In the genomic region with DNA sequence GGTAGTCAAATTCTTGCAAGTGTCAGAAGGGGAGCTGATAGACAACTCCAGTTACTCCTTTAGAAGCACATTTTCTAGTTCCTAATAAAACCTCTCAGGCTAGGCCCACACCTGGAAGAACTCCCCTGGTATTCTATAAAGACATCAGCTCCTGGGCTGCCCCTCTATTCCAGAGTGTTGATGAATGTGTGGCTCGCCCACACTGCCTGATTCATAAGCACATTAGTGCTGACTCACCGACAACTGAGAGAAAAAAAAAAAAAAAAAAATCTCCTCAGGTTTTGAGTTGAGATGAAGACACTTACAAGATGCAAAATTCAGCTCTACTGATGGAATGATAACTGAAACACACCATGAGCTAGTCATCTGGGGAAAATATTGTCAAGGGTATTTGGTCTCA, we compare ENCODE assay signal across 19 cellular contexts.
DNase-seq lines count a peak whose midpoint lies in the region; ATAC-seq and TF ChIP-seq lines count a peak whose summit lies in the region.
"Had no signal": no experiment of that assay in that cellular context is flagged by ENCODE, and none has a peak within 500 bp of the region (broad histone marks: within the 10 kb centered on the region; RNA-seq: fewer than 3 reads in every experiment).

No MANE protein-coding gene starts in this region.

- no peak for TF ChIP-seq POLR2A in Peyer's patch (IDR thresholded peaks at IDR 0.05)

- no peaks in the 10 kb centered on the region for H3K36me3 ChIP-seq in Peyer's patch
- H3K36me3 ChIP-seq: ascending aorta, esophagus muscularis mucosa, heart left ventricle, right lobe of liver had no signal

- no peaks in the 10 kb centered on the region for H3K9me3 ChIP-seq in Peyer's patch
- H3K9me3 ChIP-seq: ascending aorta, esophagus muscularis mucosa, heart left ventricle, right lobe of liver had no signal

- in situ Hi-C loops in astrocyte of the spinal cord (cut with HindIII; ENCODE audit: low sequenced_read_pairs), result no loop called here

- no peaks in the 10 kb centered on the region for H3K4me1 ChIP-seq in Peyer's patch
- H3K4me1 ChIP-seq: ascending aorta, esophagus muscularis mucosa, heart left ventricle, right lobe of liver had no signal

- DNase-seq in Ammon's horn (ENCODE audit: low spot score) (peak; percentile 49), GM03348 (ENCODE audit: low spot score) (peak; percentile 11), astrocyte of the spinal cord (ENCODE audit: low read depth, low spot score) (peak; percentile 28), iris pigment epithelial cell (ENCODE audit: low read depth) (peak; percentile 30), Peyer's patch (no peak), DMS79 treated with DMSO at 0.1 percent for 48 hours (lab: John Stamatoyannopoulos, UW) (no peak)
- DNase-seq: activated gamma-delta T cell treated with Interleukin-2 at 50 U/mL for 16 hours; AML-193; heart left ventricle; NCI-H2081; NCI-H526; PC-3; right lobe of liver; stimulated activated CD4-positive, alpha-beta T cell treated with anti-CD3 and anti-CD28 coated beads, Interleukin-2, amount 100 ng/mL, for 24 hours had no signal

- H3K27ac ChIP-seq in Peyer's patch, result no peak overlapping the region
- H3K27ac ChIP-seq: ascending aorta, esophagus muscularis mucosa, heart left ventricle, right lobe of liver, VCaP had no signal

- ATAC-seq in GM21367 (IDR thresholded peaks at IDR 0.05; ENCODE audit: unreplicated experiment), result no peak
- ATAC-seq: heart left ventricle, HepG2, PC-3, right lobe of liver had no signal

- no peak for TF ChIP-seq CTCF in astrocyte of the spinal cord (IDR thresholded peaks at IDR 0.05; ENCODE audit: low read depth, low read length)
- TF ChIP-seq CTCF in Peyer's patch (IDR thresholded peaks at IDR 0.05), result no peak

- H3K4me3 ChIP-seq in astrocyte of the spinal cord (ENCODE audit: low read depth, low read length) (no peak overlapping the region), Peyer's patch (no peak overlapping the region)
- H3K4me3 ChIP-seq: ascending aorta, esophagus muscularis mucosa, heart left ventricle, right lobe of liver had no signal

- no peaks in the 10 kb centered on the region for H3K27me3 ChIP-seq in Peyer's patch
- H3K27me3 ChIP-seq: ascending aorta, esophagus muscularis mucosa, heart left ventricle, right lobe of liver had no signal

Comparison
In these comparisons a context has a peak if more than half of its experiments do, and no peak if none do; other contexts are left out.
1. DNase-seq: peak in Ammon's horn (single experiment), GM03348 (single experiment), astrocyte of the spinal cord (single experiment) and iris pigment epithelial cell (single experiment); none in Peyer's patch (0 of 3) and DMS79 treated with DMSO at 0.1 percent for 48 hours (single experiment).